ENCODE assay signal across 22 cellular contexts in genomic region chr9:108254236-108254635, GRCh38.
"Had no signal": no experiment of that assay in that cellular context is flagged by ENCODE, and none has a peak within 500 bp of the region (broad histone marks: within the 10 kb centered on the region; RNA-seq: fewer than 3 reads in every experiment).

No MANE protein-coding gene starts in this region.

- H3K9ac ChIP-seq: neural progenitor cell had no signal

- DNase-seq: cortex of kidney; effector memory CD4-positive, alpha-beta T cell; glutamatergic neuron; immature natural killer cell; kidney; left cardiac atrium; left ventricle myocardium inferior; lower lobe of right lung; mesenchymal stem cell; midbrain; ovary; sigmoid colon; stimulated activated CD4-positive, alpha-beta T cell treated with anti-CD3 and anti-CD28 coated beads, Interleukin-2, amount 100 ng/mL, for 24 hours; stimulated activated naive CD4-positive, alpha-beta T cell; stomach; substantia nigra; transverse colon had no signal

- ATAC-seq: lower lobe of right lung; natural killer cell treated with Interleukin-12 subunit alpha and Interleukin-12 subunit beta and Interleukin-15 and Interleukin-18, amount 100 ng/mL, for 72 hours had no signal

- H3K27me3 ChIP-seq: neural progenitor cell, ovary, right atrium auricular region, sigmoid colon, stomach, transverse colon had no signal

- H3K36me3 ChIP-seq: left ventricle myocardium inferior, lower lobe of right lung, neural progenitor cell, ovary, right atrium auricular region, sigmoid colon, stomach, thoracic aorta, transverse colon had no signal

- H3K9me3 ChIP-seq: lower lobe of right lung, ovary, right atrium auricular region, sigmoid colon, stomach, thoracic aorta, transverse colon had no signal

- H3K4me1 ChIP-seq: left ventricle myocardium inferior, lower lobe of right lung, neural progenitor cell, right atrium auricular region, transverse colon had no signal

- H3K4me3 ChIP-seq: left ventricle myocardium inferior, lower lobe of right lung, neural progenitor cell, ovary, right atrium auricular region, sigmoid colon, skin epidermis, stomach, thoracic aorta, transverse colon had no signal
